23 cellular contexts compared by ENCODE assay signal in the genomic region with DNA sequence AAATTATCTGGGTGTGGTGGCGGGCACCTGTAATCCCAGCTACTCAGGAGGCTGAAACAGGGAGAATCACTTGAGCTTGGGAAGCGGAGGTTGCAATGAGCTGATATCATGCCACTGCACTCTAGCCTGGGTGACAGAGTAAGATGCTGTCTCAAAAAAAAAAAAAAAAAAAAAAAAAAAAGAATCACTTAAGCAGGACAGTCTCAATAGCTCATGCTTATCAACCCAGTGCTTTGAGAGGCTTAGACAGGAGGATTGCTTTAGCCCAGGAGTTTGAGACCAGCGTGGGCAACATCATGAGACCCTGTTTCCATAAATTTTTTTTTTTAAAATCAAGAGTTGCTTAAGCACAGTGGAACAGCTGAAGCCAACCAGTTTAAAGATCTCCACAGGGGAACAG. TPM values are rescaled to one million over a fixed set of nuclear protein-coding genes. Genes with fewer than 3 reads are reported as not detected.
DNase-seq lines count a peak whose midpoint lies in the region; ATAC-seq, FAIRE-seq and TF ChIP-seq lines count a peak whose summit lies in the region.
"Had no signal": no experiment of that assay in that cellular context is flagged by ENCODE, and none has a peak within 500 bp of the region (broad histone marks: within the 10 kb centered on the region; RNA-seq: fewer than 3 reads in every experiment).

No MANE protein-coding gene starts in this region.

- no peaks in the 10 kb centered on the region for H3K9me3 Mint-ChIP-seq in natural killer cell
- no peaks in the 10 kb centered on the region for H3K9me3 Mint-ChIP-seq in natural killer cell treated with Interleukin-12 subunit alpha and Interleukin-12 subunit beta and Interleukin-15 and Interleukin-18, amount 100 ng/mL, for 72 hours
- H3K9me3 Mint-ChIP-seq in WTC11: no peaks in the 10 kb centered on the region
- H3K9me3 Mint-ChIP-seq: CD8-positive, alpha-beta memory T cell; IgD-negative memory B cell had no signal

- H3K36me3 Mint-ChIP-seq in natural killer cell (peaks cover 6% of the 10 kb centered on the region), WTC11 (peaks cover 31% of the 10 kb centered on the region)
- peaks cover 10% of the 10 kb centered on the region for H3K36me3 Mint-ChIP-seq in natural killer cell treated with Interleukin-12 subunit alpha and Interleukin-12 subunit beta and Interleukin-15 and Interleukin-18, amount 100 ng/mL, for 72 hours

- H3K4me3 Mint-ChIP-seq in natural killer cell: no peak overlapping the region
- H3K4me3 Mint-ChIP-seq in natural killer cell treated with Interleukin-12 subunit alpha and Interleukin-12 subunit beta and Interleukin-15 and Interleukin-18, amount 100 ng/mL, for 72 hours: no peak overlapping the region
- no peak overlapping the region for H3K4me3 Mint-ChIP-seq in WTC11
- H3K4me3 Mint-ChIP-seq: IgD-negative memory B cell had no signal

- H3K27me3 Mint-ChIP-seq in natural killer cell (ENCODE audit: low read depth in 2 of 2): no peaks in the 10 kb centered on the region
- no peaks in the 10 kb centered on the region for H3K27me3 Mint-ChIP-seq in natural killer cell treated with Interleukin-12 subunit alpha and Interleukin-12 subunit beta and Interleukin-15 and Interleukin-18, amount 100 ng/mL, for 72 hours
- H3K27me3 Mint-ChIP-seq in WTC11 (ENCODE audit: low read depth): no peaks in the 10 kb centered on the region
- H3K27me3 Mint-ChIP-seq: CD8-positive, alpha-beta memory T cell; IgD-negative memory B cell had no signal

- H3K4me1 Mint-ChIP-seq in natural killer cell (peaks cover 9 to 10% of the 10 kb centered on the region in 2 donors), WTC11 (peaks cover 3% of the 10 kb centered on the region)
- H3K4me1 Mint-ChIP-seq in natural killer cell treated with Interleukin-12 subunit alpha and Interleukin-12 subunit beta and Interleukin-15 and Interleukin-18, amount 100 ng/mL, for 72 hours (ENCODE audit: low read depth in 2 of 2): peaks cover 0 to 8% of the 10 kb centered on the region in 2 donors

- CTCF ChIA-PET in WTC11 (lab: Charles Lee): no interaction called here

- peak overlapping the region; percentile 75 for H3K27ac ChIP-seq in epithelial cell of prostate
- H3K27ac ChIP-seq: HL-60, SJCRH30 had no signal

- TF ChIP-seq CTCF in natural killer cell (IDR thresholded peaks at IDR 0.05) (no peak), WTC11 (IDR thresholded peaks at IDR 0.05) (no peak)

- no peak for ATAC-seq in natural killer cell
- no peak for ATAC-seq in natural killer cell treated with Interleukin-12 subunit alpha and Interleukin-12 subunit beta and Interleukin-15 and Interleukin-18, amount 100 ng/mL, for 72 hours
- no peak for ATAC-seq in WTC11
- no peak for ATAC-seq in GM19463 (IDR thresholded peaks at IDR 0.05; ENCODE audit: unreplicated experiment)
- ATAC-seq: PC-3 had no signal

- no peak for DNase-seq in natural killer cell
- DNase-seq in natural killer cell treated with Interleukin-12 subunit alpha and Interleukin-12 subunit beta and Interleukin-15 and Interleukin-18, amount 100 ng/mL, for 72 hours (ENCODE audit: low spot score): no peak
- DNase-seq in WTC11 (ENCODE audit: low spot score): no peak
- DNase-seq in epithelial cell of prostate (ENCODE audit: low read depth, low spot score): no peak
- DNase-seq in urothelium cell line (ENCODE audit: low spot score): no peak
- no peak for DNase-seq in GOT3 (lab: John Stamatoyannopoulos, UW)
- no peak for DNase-seq in NCI-H82 (lab: John Stamatoyannopoulos, UW)
- DNase-seq: 8988T; CD8-positive, alpha-beta memory T cell; DND-41; NCI-H1930; NCI-H446 treated with DMSO at 0.1 percent for 48 hours; NCI-H748 treated with DMSO at 0.1 percent for 48 hours; SJCRH30 had no signal

- intact Hi-C loops in natural killer cell (cut with micrococcal nuclease): no loop called here

- POLR2A ChIA-PET in WTC11 (lab: Charles Lee): interaction anchor here (0.6 kb wide), 1 partner anchor 36 kb away, joined by 3 read pairs; no protein-coding TSS in a partner anchor

- H3K27ac Mint-ChIP-seq in natural killer cell (peak overlapping the region; percentile 33 to 52), WTC11 (peak overlapping the region; percentile 8; the same call in 1 of the 2 replicates)
- H3K27ac Mint-ChIP-seq in natural killer cell treated with Interleukin-12 subunit alpha and Interleukin-12 subunit beta and Interleukin-15 and Interleukin-18, amount 100 ng/mL, for 72 hours: no peak overlapping the region
- H3K27ac Mint-ChIP-seq: IgD-negative memory B cell had no signal

- peak; percentile 9 for FAIRE-seq in urothelium cell line (lab: Jason Lieb, UNC)
- FAIRE-seq: D721Med, GM12892, H1, HTR-8/SVneo had no signal

TF ChIP-seq in WTC11, 78 proteins besides CTCF, POLR2A, EP300 and RAD21 (continues in another document):
- TF ChIP-seq GTF2I (CRISPR knock-in tag; conservative IDR thresholded peaks at IDR 0.05) (no peak), GABPB1 (CRISPR knock-in tag; IDR thresholded peaks at IDR 0.05) (no peak), CREB1 (CRISPR knock-in tag; IDR thresholded peaks at IDR 0.05) (no peak)
- TF ChIP-seq, protein P1, sequence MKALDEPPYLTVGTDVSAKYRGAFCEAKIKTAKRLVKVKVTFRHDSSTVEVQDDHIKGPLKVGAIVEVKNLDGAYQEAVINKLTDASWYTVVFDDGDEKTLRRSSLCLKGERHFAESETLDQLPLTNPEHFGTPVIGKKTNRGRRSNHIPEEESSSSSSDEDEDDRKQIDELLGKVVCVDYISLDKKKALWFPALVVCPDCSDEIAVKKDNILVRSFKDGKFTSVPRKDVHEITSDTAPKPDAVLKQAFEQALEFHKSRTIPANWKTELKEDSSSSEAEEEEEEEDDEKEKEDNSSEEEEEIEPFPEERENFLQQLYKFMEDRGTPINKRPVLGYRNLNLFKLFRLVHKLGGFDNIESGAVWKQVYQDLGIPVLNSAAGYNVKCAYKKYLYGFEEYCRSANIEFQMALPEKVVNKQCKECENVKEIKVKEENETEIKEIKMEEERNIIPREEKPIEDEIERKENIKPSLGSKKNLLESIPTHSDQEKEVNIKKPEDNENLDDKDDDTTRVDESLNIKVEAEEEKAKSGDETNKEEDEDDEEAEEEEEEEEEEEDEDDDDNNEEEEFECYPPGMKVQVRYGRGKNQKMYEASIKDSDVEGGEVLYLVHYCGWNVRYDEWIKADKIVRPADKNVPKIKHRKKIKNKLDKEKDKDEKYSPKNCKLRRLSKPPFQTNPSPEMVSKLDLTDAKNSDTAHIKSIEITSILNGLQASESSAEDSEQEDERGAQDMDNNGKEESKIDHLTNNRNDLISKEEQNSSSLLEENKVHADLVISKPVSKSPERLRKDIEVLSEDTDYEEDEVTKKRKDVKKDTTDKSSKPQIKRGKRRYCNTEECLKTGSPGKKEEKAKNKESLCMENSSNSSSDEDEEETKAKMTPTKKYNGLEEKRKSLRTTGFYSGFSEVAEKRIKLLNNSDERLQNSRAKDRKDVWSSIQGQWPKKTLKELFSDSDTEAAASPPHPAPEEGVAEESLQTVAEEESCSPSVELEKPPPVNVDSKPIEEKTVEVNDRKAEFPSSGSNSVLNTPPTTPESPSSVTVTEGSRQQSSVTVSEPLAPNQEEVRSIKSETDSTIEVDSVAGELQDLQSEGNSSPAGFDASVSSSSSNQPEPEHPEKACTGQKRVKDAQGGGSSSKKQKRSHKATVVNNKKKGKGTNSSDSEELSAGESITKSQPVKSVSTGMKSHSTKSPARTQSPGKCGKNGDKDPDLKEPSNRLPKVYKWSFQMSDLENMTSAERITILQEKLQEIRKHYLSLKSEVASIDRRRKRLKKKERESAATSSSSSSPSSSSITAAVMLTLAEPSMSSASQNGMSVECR (CRISPR knock-in tag; IDR thresholded peaks at IDR 0.05; ENCODE audit: borderline replicate concordance): no peak

RNA-seq across cellular contexts. Expression of a gene that starts 42.6 kb away (rescaled TPM):
- 1 to 10 TPM in 2 of 3 donors, under 1 TPM in 1; 0.70 to 1.3 (median 1.2) TPM for total RNA-seq in natural killer cell
- 1 to 10 TPM; 2.7 to 5.6 TPM for total RNA-seq in natural killer cell treated with Interleukin-12 subunit alpha and Interleukin-12 subunit beta and Interleukin-15 and Interleukin-18, amount 100 ng/mL, for 72 hours
- 1.9 to 2.4 TPM (median 2.0 TPM) in 3 replicates for total RNA-seq in WTC11 (2021)

RNA-seq across cellular contexts. Expression of a gene that starts 47.3 kb away (rescaled TPM):
- total RNA-seq in natural killer cell: 10 to 100 TPM; 87.5 to 98.1 (median 90.8) TPM
- 10 to 100 TPM; 39.7 to 40.4 TPM for total RNA-seq in natural killer cell treated with Interleukin-12 subunit alpha and Interleukin-12 subunit beta and Interleukin-15 and Interleukin-18, amount 100 ng/mL, for 72 hours
- total RNA-seq in WTC11 (2021): 53.2 to 58.1 TPM (median 55.3 TPM) in 3 replicates

RNA-seq across cellular contexts. Expression of a gene that starts 49.6 kb away (rescaled TPM):
- total RNA-seq in natural killer cell: 100 to 1,000 TPM; 114 to 116 (median 115) TPM
- total RNA-seq in natural killer cell treated with Interleukin-12 subunit alpha and Interleukin-12 subunit beta and Interleukin-15 and Interleukin-18, amount 100 ng/mL, for 72 hours: 100 to 1,000 TPM; 330 to 366 TPM
- 244 to 256 TPM (median 244 TPM) in 3 replicates for total RNA-seq in WTC11 (2021)

RNA-seq across cellular contexts. Expression of a gene that starts 49.8 kb away (rescaled TPM):
- total RNA-seq in natural killer cell: under 1 TPM; 0.53 to 0.78 (median 0.57) TPM
- total RNA-seq in natural killer cell treated with Interleukin-12 subunit alpha and Interleukin-12 subunit beta and Interleukin-15 and Interleukin-18, amount 100 ng/mL, for 72 hours: under 1 TPM; 0.50 to 0.93 TPM
- total RNA-seq in WTC11 (2021): 0.34 to 0.42 TPM (median 0.37 TPM) in 3 replicates
- total RNA-seq: H1, LHCN-M2, PC-3 had no signal

Comparison
In these comparisons a context has a peak if more than half of its experiments do, and no peak if none do; other contexts are left out.
1. H3K27ac Mint-ChIP-seq: peak in natural killer cell (2 of 2) and WTC11 (single experiment); none in natural killer cell treated with Interleukin-12 subunit alpha and Interleukin-12 subunit beta and Interleukin-15 and Interleukin-18, amount 100 ng/mL, for 72 hours (0 of 2).